Comparison of ENCODE assay signal across 1 cellular context in genomic region chr16:10405386-10405939, GRCh38.
TF ChIP-seq lines count a peak whose summit lies in the region.

No MANE protein-coding gene starts in this region.

TF ChIP-seq in HepG2, 621 proteins besides CTCF, POLR2A, EP300 and RAD21 (continued from another document and continues in another):
- TF ChIP-seq DDIT3 (CRISPR knock-in tag; IDR thresholded peaks at IDR 0.05) (no peak), ADNP (CRISPR knock-in tag; IDR thresholded peaks at IDR 0.05) (no peak), CSRNP2 (CRISPR knock-in tag; conservative IDR thresholded peaks at IDR 0.05; ENCODE audit: low read depth) (no peak), ZNF101 (CRISPR knock-in tag; IDR thresholded peaks at IDR 0.05; ENCODE audit: borderline replicate concordance, low read depth) (no peak), TIGD3 (CRISPR knock-in tag; IDR thresholded peaks at IDR 0.05; ENCODE audit: borderline replicate concordance) (no peak), SMAD9 (CRISPR knock-in tag; IDR thresholded peaks at IDR 0.05) (no peak), ZNF564 (CRISPR knock-in tag; IDR thresholded peaks at IDR 0.05) (no peak), ZNF207 (IDR thresholded peaks at IDR 0.05; ENCODE audit: borderline replicate concordance) (no peak), MED8 (CRISPR knock-in tag; IDR thresholded peaks at IDR 0.05; ENCODE audit: insufficient replicate concordance) (no peak), GATAD2A (CRISPR knock-in tag; IDR thresholded peaks at IDR 0.05) (0 out of 2 replicates have a peak, but pooled peaks have one; percentile 26), ZNF749 (CRISPR knock-in tag; IDR thresholded peaks at IDR 0.05; ENCODE audit: borderline replicate concordance) (no peak), TERF1 (CRISPR knock-in tag; IDR thresholded peaks at IDR 0.05) (no peak), ERF (CRISPR knock-in tag; IDR thresholded peaks at IDR 0.05) (no peak), DPF2 (CRISPR knock-in tag; IDR thresholded peaks at IDR 0.05; ENCODE audit: borderline replicate concordance, low read depth) (0 out of 2 replicates have a peak, but pooled peaks have one; percentile 24), MIER2 (CRISPR knock-in tag; IDR thresholded peaks at IDR 0.05) (no peak), RORA (CRISPR knock-in tag; IDR thresholded peaks at IDR 0.05) (no peak), ZNF280B (CRISPR knock-in tag; IDR thresholded peaks at IDR 0.05; ENCODE audit: borderline replicate concordance) (no peak), ZNF335 (CRISPR knock-in tag; IDR thresholded peaks at IDR 0.05) (no peak), ZNF225 (CRISPR knock-in tag; IDR thresholded peaks at IDR 0.05) (no peak), SMARCE1 (IDR thresholded peaks at IDR 0.05; ENCODE audit: borderline replicate concordance) (no peak), ZNF644 (CRISPR knock-in tag; IDR thresholded peaks at IDR 0.05; ENCODE audit: low read depth) (peak; percentile 53; the same call in 1 of the 2 replicates), ZSCAN22 (CRISPR knock-in tag; IDR thresholded peaks at IDR 0.05) (no peak), ZBTB38 (CRISPR knock-in tag; IDR thresholded peaks at IDR 0.05) (0 out of 2 replicates have a peak, but pooled peaks have one; percentile 37), RNF2 (conservative IDR thresholded peaks at IDR 0.05; ENCODE audit: low read depth) (no peak), ZNF224 (CRISPR knock-in tag; IDR thresholded peaks at IDR 0.05) (no peak), ZNF326 (CRISPR knock-in tag; IDR thresholded peaks at IDR 0.05; ENCODE audit: borderline replicate concordance) (no peak), MIXL1 (CRISPR knock-in tag; IDR thresholded peaks at IDR 0.05) (no peak), ZNF501 (CRISPR knock-in tag; IDR thresholded peaks at IDR 0.05) (peak; percentile 50; the same call in 1 of the 2 replicates), AKAP8 (CRISPR knock-in tag; IDR thresholded peaks at IDR 0.05) (no peak), KAT7 (CRISPR knock-in tag; IDR thresholded peaks at IDR 0.05; ENCODE audit: borderline replicate concordance) (no peak), ZNF792 (CRISPR knock-in tag; IDR thresholded peaks at IDR 0.05) (0 out of 2 replicates have a peak, but pooled peaks have one; percentile 14), ELK4 (CRISPR knock-in tag; IDR thresholded peaks at IDR 0.05; ENCODE audit: borderline replicate concordance) (no peak), ZBTB4 (CRISPR knock-in tag; IDR thresholded peaks at IDR 0.05; ENCODE audit: borderline replicate concordance) (no peak), IRX3 (CRISPR knock-in tag; IDR thresholded peaks at IDR 0.05; ENCODE audit: borderline replicate concordance, low read depth) (no peak), SYNCRIP (IDR thresholded peaks at IDR 0.05; ENCODE audit: insufficient read depth, low read depth, low read length) (no peak), ZNF710 (CRISPR knock-in tag; IDR thresholded peaks at IDR 0.05; ENCODE audit: borderline replicate concordance) (no peak), SP2 (CRISPR knock-in tag; IDR thresholded peaks at IDR 0.05) (no peak), AGO1 (IDR thresholded peaks at IDR 0.05; ENCODE audit: low read depth, low read length, poor library complexity, severe bottlenecking) (no peak), ZNF597 (CRISPR knock-in tag; IDR thresholded peaks at IDR 0.05) (no peak), SNRNP70 (IDR thresholded peaks at IDR 0.05; ENCODE audit: low read depth, low read length) (no peak), SMAD1 (CRISPR knock-in tag; IDR thresholded peaks at IDR 0.05; ENCODE audit: borderline replicate concordance, low read depth) (no peak), MTF2 (CRISPR knock-in tag; IDR thresholded peaks at IDR 0.05; ENCODE audit: borderline replicate concordance) (no peak), ATAD3A (CRISPR knock-in tag; IDR thresholded peaks at IDR 0.05) (no peak), RBFOX2 (IDR thresholded peaks at IDR 0.05; ENCODE audit: low read depth, low read length) (no peak), ZNF512 (CRISPR knock-in tag; IDR thresholded peaks at IDR 0.05) (no peak), TEF (CRISPR knock-in tag; IDR thresholded peaks at IDR 0.05) (no peak), TFE3 (CRISPR knock-in tag; IDR thresholded peaks at IDR 0.05) (peak; percentile 97), EEA1 (CRISPR knock-in tag; IDR thresholded peaks at IDR 0.05; ENCODE audit: borderline replicate concordance) (no peak), TAF1 (CRISPR knock-in tag; IDR thresholded peaks at IDR 0.05) (no peak), NR2F1 (CRISPR knock-in tag; IDR thresholded peaks at IDR 0.05) (no peak), GLI4 (CRISPR knock-in tag; IDR thresholded peaks at IDR 0.05; ENCODE audit: borderline replicate concordance) (no peak)
